ENCODE assay signal across 1 cellular context in genomic region chr14:81122326-81122725, GRCh38.
TF ChIP-seq lines count a peak whose summit lies in the region.

No MANE protein-coding gene starts in this region.

TF ChIP-seq in GM23338, 12 proteins besides CTCF, POLR2A, EP300 and RAD21 (continued from another document):
- TF ChIP-seq JUNB (IDR thresholded peaks at IDR 0.05; ENCODE audit: unreplicated experiment) = no peak
- no peak for TF ChIP-seq CREB1 (CRISPR knock-in tag; IDR thresholded peaks at IDR 0.05; ENCODE audit: low read depth)
- TF ChIP-seq ZNF114 (CRISPR knock-in tag; IDR thresholded peaks at IDR 0.05) = no peak
- no peak for TF ChIP-seq NANOG (IDR thresholded peaks at IDR 0.05; ENCODE audit: borderline replicate concordance)
- no peak for TF ChIP-seq POLR2AphosphoS5 (IDR thresholded peaks at IDR 0.05; ENCODE audit: low read depth)
